In the genomic region with DNA sequence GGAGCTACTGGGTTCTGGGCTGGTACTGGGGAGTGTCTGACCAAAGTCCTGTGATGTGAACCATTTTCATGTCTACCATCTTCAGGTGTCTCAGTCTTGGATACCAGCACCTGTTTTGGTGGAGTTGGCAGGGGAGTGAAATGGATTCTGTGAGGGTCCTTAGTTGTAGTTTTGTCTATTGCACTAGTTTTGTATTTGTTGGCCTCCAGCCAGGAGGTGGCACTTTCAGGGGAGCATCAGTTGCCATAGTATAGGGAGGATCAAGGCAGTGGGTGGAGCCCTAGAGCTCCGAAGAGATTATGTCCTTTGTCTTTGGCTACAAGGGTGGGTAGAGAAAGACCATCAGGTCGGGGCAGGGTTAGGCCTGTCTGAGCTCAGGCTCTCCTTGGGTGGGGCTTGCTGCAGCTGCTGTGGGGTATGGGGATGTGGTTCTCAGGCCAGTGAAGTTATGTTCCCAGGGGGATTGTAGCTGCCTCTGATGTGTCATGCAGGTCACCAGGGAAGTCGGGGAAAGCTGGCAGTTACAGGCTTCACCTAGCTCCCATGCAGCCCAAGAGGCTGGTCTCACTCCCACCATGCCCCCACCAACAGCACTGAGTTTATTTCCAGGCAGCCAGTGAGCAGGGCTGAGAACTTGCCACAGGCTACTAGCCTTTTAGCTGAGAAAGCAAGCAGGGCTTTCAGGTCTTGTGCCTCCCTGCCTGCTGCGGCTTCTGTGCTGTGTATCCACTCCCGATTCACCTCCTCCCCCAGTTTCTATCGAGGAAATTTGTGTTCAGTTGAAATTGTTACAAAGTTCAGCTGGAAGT, we compare ENCODE assay signal across 8 cellular contexts.
DNase-seq lines count a peak whose midpoint lies in the region; ATAC-seq and TF ChIP-seq lines count a peak whose summit lies in the region.

No MANE protein-coding gene starts in this region.

- no peak overlapping the region for H3K27ac ChIP-seq in smooth muscle cell (ENCODE audit: low read depth)

- no peak overlapping the region for H2AFZ ChIP-seq in smooth muscle cell (ENCODE audit: low read depth)

- ATAC-seq in GM18511 (IDR thresholded peaks at IDR 0.05; ENCODE audit: unreplicated experiment) (peak; percentile 62), GM21723 (IDR thresholded peaks at IDR 0.05; ENCODE audit: unreplicated experiment) (peak; percentile 40), mucosa of descending colon (peak; percentile 48)

- no peaks in the 10 kb centered on the region for H3F3A ChIP-seq in smooth muscle cell (ENCODE audit: low read depth)

- H3K9me3 ChIP-seq in mucosa of descending colon, result no peaks in the 10 kb centered on the region
- peaks cover 7% of the 10 kb centered on the region for H3K9me3 ChIP-seq in smooth muscle cell (replicated peaks; ENCODE audit: low read depth)

- peaks cover 3% of the 10 kb centered on the region for H3K36me3 Mint-ChIP-seq in IgD-negative memory B cell

- 86% methylated on average over 6 of the region's 6 CpGs for WGBS in smooth muscle cell (ENCODE audit: low lambda C conversion rate)

- H3K4me1 ChIP-seq in mucosa of descending colon (ENCODE audit: low read depth) (no peaks in the 10 kb centered on the region), smooth muscle cell (ENCODE audit: low read depth) (no peaks in the 10 kb centered on the region)

- peaks cover 38 to 42% (median 39%) of the 10 kb centered on the region in 3 donors for H3K4me1 Mint-ChIP-seq in IgD-negative memory B cell

- no peak overlapping the region for H3K9ac ChIP-seq in smooth muscle cell (ENCODE audit: low read depth)

- peak overlapping the region; percentile 60 to 88 (median 85) for H3K4me3 Mint-ChIP-seq in IgD-negative memory B cell

- peak in 1 of 3 donors; percentile 48 for DNase-seq in mucosa of descending colon
- DNase-seq in NOMO-1 treated with dmso at 0.1 percent for 144 hours (lab: John Stamatoyannopoulos, UW; ENCODE audit: unreplicated experiment), result no peak
- DNase-seq in RPMI8226, result no peak
- DNase-seq in smooth muscle cell (lab: John Stamatoyannopoulos, UW; ENCODE audit: unreplicated experiment), result no peak
- no peak for DNase-seq in hypothalamus (lab: John Stamatoyannopoulos, UW)

- H3K9me3 Mint-ChIP-seq in IgD-negative memory B cell, result peaks cover 0 to 8% (median 3%) of the 10 kb centered on the region in 3 donors

- H3K4me2 ChIP-seq in smooth muscle cell, result no peak overlapping the region

- H3K27me3 Mint-ChIP-seq in IgD-negative memory B cell, result peaks cover 3% of the 10 kb centered on the region

- H3K4me3 ChIP-seq in mucosa of descending colon, result no peak overlapping the region
- H3K4me3 ChIP-seq in smooth muscle cell, result no peak overlapping the region

- intact Hi-C loops in mucosa of descending colon (cut with DNase I, micrococcal nuclease), result no loop called here

- H4K20me1 ChIP-seq in smooth muscle cell (ENCODE audit: low read depth), result no peaks in the 10 kb centered on the region

- H3K27ac Mint-ChIP-seq in IgD-negative memory B cell, result peak overlapping the region; percentile 94 to 96 (median 95)

- TF ChIP-seq CTCF in mucosa of descending colon (IDR thresholded peaks at IDR 0.05), result no peak
- TF ChIP-seq CTCF in smooth muscle cell (IDR thresholded peaks at IDR 0.05; ENCODE audit: borderline replicate concordance, insufficient read depth, poor library complexity, severe bottlenecking), result no peak

- H3K79me2 ChIP-seq in smooth muscle cell (ENCODE audit: low read depth), result no peaks in the 10 kb centered on the region

- H3K27me3 ChIP-seq in smooth muscle cell (ENCODE audit: low read depth), result no peaks in the 10 kb centered on the region

- H3K36me3 ChIP-seq in mucosa of descending colon (ENCODE audit: low read depth), result no peaks in the 10 kb centered on the region
- no peaks in the 10 kb centered on the region for H3K36me3 ChIP-seq in smooth muscle cell (ENCODE audit: low read depth)
